Comparison of ENCODE assay signal across 20 cellular contexts in genomic region chr1:6592865-6593593, GRCh38. TPM values are rescaled to one million over a fixed set of nuclear protein-coding genes. Genes with fewer than 3 reads are reported as not detected.
"Had no signal": no experiment of that assay in that cellular context is flagged by ENCODE, and none has a peak within 500 bp of the region (broad histone marks: within the 10 kb centered on the region; RNA-seq: fewer than 3 reads in every experiment).

No MANE protein-coding gene starts in this region.

- DNase-seq: activated B cell treated with CpG ODN at 0.5 μM for 24 hours; activated CD4-positive, alpha-beta memory T cell treated with anti-CD3 and anti-CD28 coated beads, Interleukin-2, amount 10 ng/mL, durations not matched to agents 7 days and 5 days; activated CD4-positive, alpha-beta T cell treated with anti-CD3 and anti-CD28 coated beads for 4 hours; activated CD8-positive, alpha-beta memory T cell treated with anti-CD3 and anti-CD28 coated beads, Interleukin-2, amount 50 U/mL, for 4 hours; activated naive CD4-positive, alpha-beta T cell; aorta; cortex of kidney; erythroblast; head of caudate nucleus; mammary epithelial cell; ovary; stimulated activated naive CD4-positive, alpha-beta T cell; uterus had no signal

- H3K4me3 Mint-ChIP-seq: activated B cell treated with CpG ODN at 0.5 μM for 24 hours; activated CD4-positive, alpha-beta memory T cell treated with anti-CD3 and anti-CD28 coated beads, Interleukin-2, amount 10 ng/mL, durations not matched to agents 7 days and 5 days; T-helper 2 cell treated with Interferon-gamma antibody and Interleukin-4, amounts not matched to agents 5 μg/mL and 100 μg/mL, for 36 hours had no signal

- H3K4me3 ChIP-seq: left lung, ovary, SK-N-MC, tibial nerve, uterus had no signal

- H3K27ac Mint-ChIP-seq: activated B cell treated with CpG ODN at 0.5 μM for 24 hours; T-helper 2 cell treated with Interferon-gamma antibody and Interleukin-4, amounts not matched to agents 5 μg/mL and 100 μg/mL, for 36 hours had no signal

- H3K36me3 ChIP-seq: ovary, uterus had no signal

- H3K27ac ChIP-seq: left lung, ovary, SK-N-MC, tibial nerve, uterus had no signal

- H3K9me3 ChIP-seq: left lung, ovary, tibial nerve, uterus had no signal

- H3K9me3 Mint-ChIP-seq: activated B cell treated with CpG ODN at 0.5 μM for 24 hours; activated CD4-positive, alpha-beta memory T cell treated with anti-CD3 and anti-CD28 coated beads, Interleukin-2, amount 10 ng/mL, durations not matched to agents 7 days and 5 days; T-helper 2 cell treated with Interferon-gamma antibody and Interleukin-4, amounts not matched to agents 5 μg/mL and 100 μg/mL, for 36 hours had no signal

- H3K27me3 ChIP-seq: left lung, ovary, tibial nerve, uterus had no signal

- H3K27me3 Mint-ChIP-seq: activated B cell treated with CpG ODN at 0.5 μM for 24 hours; activated CD4-positive, alpha-beta memory T cell treated with anti-CD3 and anti-CD28 coated beads, Interleukin-2, amount 10 ng/mL, durations not matched to agents 7 days and 5 days had no signal

- ATAC-seq: left lung had no signal

RNA-seq across cellular contexts. Expression of gene TAS1R1, which starts 37.9 kb away (rescaled TPM):
- total RNA-seq: activated B cell treated with CpG ODN at 0.5 μM for 24 hours, aorta, frontal cortex, kidney epithelial cell, left lung, subcutaneous adipose tissue, uterus had no signal
